In the genomic region with DNA sequence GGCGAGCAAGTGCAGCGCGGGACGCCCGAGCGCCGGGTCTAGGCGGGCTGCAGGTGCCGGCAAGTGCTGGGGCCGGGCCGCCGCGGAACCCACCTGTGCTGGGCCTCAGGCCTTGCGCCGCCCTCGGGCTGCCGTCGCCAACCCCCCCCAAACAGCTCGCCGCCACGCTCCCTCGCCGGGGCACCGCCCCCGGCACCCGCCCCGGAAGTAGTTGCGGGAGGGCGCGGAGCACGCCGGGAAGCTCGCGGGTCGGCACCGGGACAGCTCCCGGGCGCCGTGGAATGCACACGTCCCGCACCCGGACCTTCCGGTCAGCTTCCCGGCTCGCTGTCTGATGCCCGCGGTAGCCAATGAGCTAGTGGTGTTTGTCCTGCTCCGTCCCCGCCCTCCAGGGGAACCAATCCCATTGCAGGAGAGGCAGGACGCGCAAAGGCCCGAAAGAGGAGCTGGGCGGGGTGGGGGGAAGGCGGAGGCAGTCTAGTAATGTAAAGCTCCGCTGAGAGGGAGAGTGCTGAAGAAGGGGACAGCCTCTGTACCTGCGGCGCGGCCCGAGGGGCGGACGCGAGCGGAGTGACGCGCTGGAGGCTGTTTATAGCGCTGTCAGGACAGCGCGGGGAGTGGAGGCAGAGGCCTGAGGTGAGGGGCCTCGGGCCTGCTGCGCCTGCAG, we compare ENCODE assay signal across 1 cellular context.
TF ChIP-seq lines count a peak whose summit lies in the region.

A gene with protein sequence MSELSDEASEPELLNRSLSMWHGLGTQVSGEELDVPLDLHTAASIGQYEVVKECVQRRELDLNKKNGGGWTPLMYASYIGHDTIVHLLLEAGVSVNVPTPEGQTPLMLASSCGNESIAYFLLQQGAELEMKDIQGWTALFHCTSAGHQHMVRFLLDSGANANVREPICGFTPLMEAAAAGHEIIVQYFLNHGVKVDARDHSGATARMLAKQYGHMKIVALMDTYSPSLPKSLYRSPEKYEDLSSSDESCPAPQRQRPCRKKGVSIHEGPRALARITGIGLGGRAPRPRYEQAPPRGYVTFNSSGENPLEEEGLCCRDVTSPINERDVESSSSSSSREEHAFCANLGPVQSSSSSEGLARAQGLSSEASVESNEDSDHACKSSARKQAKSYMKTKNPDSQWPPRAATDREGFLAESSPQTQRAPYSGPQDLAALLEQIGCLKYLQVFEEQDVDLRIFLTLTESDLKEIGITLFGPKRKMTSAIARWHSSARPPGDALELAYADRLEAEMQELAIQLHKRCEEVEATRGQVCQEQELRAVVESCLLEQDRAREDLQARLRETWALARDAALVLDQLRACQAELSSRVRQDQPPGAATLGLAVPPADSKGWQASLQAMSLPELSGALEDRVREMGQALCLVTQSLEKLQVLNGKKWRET (minus strand): TSS at position 209 of the 667 bp plus-strand sequence. CDS start 4,122 bp downstream, outside the sequence.
TSS of gene DNAAF8 (plus strand) at position 475 of the 667 bp plus-strand sequence. CDS start 1,978 bp downstream, outside the sequence.

TF ChIP-seq in K562, 482 proteins besides CTCF, POLR2A, EP300 and RAD21 (continued from another document):
- TF ChIP-seq, protein P1, sequence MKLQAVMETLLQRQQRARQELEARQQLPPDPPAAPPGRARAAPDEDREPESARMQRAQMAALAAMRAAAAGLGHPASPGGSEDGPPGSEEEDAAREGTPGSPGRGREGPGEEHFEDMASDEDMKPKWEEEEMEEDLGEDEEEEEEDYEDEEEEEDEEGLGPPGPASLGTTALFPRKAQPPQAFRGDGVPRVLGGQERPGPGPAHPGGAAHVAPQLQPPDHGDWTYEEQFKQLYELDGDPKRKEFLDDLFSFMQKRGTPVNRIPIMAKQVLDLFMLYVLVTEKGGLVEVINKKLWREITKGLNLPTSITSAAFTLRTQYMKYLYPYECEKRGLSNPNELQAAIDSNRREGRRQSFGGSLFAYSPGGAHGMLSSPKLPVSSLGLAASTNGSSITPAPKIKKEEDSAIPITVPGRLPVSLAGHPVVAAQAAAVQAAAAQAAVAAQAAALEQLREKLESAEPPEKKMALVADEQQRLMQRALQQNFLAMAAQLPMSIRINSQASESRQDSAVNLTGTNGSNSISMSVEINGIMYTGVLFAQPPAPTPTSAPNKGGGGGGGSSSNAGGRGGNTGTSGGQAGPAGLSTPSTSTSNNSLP (IDR thresholded peaks at IDR 0.05; ENCODE audit: borderline replicate concordance, low read depth, low read length): no peak
- TF ChIP-seq CHCHD3 (CRISPR knock-in tag; IDR thresholded peaks at IDR 0.05) (no peak), HNRNPL (IDR thresholded peaks at IDR 0.05; ENCODE audit: low read depth, low read length) (no peak), GABPB2 (CRISPR knock-in tag; conservative IDR thresholded peaks at IDR 0.05) (no peak), ZNF695 (CRISPR knock-in tag; IDR thresholded peaks at IDR 0.05) (no peak), STAT6 (CRISPR knock-in tag; IDR thresholded peaks at IDR 0.05) (no peak), MAFG (tag; conservative IDR thresholded peaks at IDR 0.05) (no peak), SIRT6 (IDR thresholded peaks at IDR 0.05; ENCODE audit: low read depth, low read length) (no peak), ZKSCAN8 (CRISPR knock-in tag; IDR thresholded peaks at IDR 0.05) (no peak), KLF6 (CRISPR knock-in tag; IDR thresholded peaks at IDR 0.05; ENCODE audit: borderline replicate concordance) (no peak), ZBTB8A (IDR thresholded peaks at IDR 0.05; ENCODE audit: partially characterized antibody) (no peak), ZNF77 (CRISPR knock-in tag; IDR thresholded peaks at IDR 0.05) (no peak), ZNF655 (CRISPR knock-in tag; IDR thresholded peaks at IDR 0.05) (no peak), MECOM (CRISPR knock-in tag; IDR thresholded peaks at IDR 0.05) (no peak)
